ENCODE assay signal across 34 cellular contexts in the genomic region with DNA sequence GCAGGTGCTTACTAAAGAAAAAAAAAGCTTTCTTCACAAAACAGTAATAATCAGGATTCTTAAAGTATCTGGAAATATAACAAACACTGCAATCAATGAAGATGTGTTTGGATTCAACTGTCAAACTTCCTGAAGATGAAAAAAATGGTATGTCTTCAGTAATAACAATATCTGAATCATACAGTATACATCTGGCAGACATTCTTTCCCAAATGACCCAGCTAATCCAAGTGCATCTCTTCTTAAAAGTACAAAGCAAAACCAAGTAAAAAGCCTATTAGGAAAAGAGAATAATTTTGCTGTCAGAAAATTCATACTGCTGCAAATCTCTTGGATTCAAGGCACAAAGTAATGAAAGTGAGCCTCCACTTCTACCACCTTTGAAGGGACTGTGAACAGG.
DNase-seq lines count a peak whose midpoint lies in the region; ATAC-seq and TF ChIP-seq lines count a peak whose summit lies in the region.
"Had no signal": no experiment of that assay in that cellular context is flagged by ENCODE, and none has a peak within 500 bp of the region (broad histone marks: within the 10 kb centered on the region; RNA-seq: fewer than 3 reads in every experiment).

No MANE protein-coding gene starts in this region.

- DNase-seq in HS-5 (ENCODE audit: low read depth) (peak; percentile 3), amniotic epithelial cell (ENCODE audit: low read depth) (peak; percentile 27), fibroblast of villous mesenchyme (ENCODE audit: low read depth) (peak; percentile 65), transverse colon (no peak), COLO668 (lab: John Stamatoyannopoulos, UW; ENCODE audit: unreplicated experiment) (no peak)
- no peak for DNase-seq in stimulated activated CD4-positive, alpha-beta T cell treated with anti-CD3 and anti-CD28 coated beads, Interleukin-4, amount 100 ng/mL, for 1 hour
- DNase-seq: activated CD4-positive, alpha-beta T cell treated with anti-CD3 and anti-CD28 coated beads for 48 hours; activated CD8-positive, alpha-beta memory T cell treated with anti-CD3 and anti-CD28 coated beads for 24 hours; activated effector memory CD4-positive, alpha-beta T cell treated with Interleukin-2 at 50 U/mL for 16 hours; activated T-cell treated with anti-CD3 and anti-CD28 coated beads, Interleukin-2, amount 50 U/mL, for 1 hour; anterior cingulate cortex; Calu3; cortex of kidney; DMS79 treated with DMSO at 0.1 percent for 48 hours; effector memory CD8-positive, alpha-beta T cell; erythroblast; gastrocnemius medialis; lower lobe of right lung; MV-4-11; natural killer cell; NCI-H146; NCI-H446 treated with DMSO at 0.1 percent for 48 hours; NCI-H774; occipital lobe; SHP77 treated with DMSO at 0.1 percent for 48 hours; T1000; upper lobe of right lung had no signal

- no peak overlapping the region for H3K4me3 ChIP-seq in fibroblast of villous mesenchyme (ENCODE audit: low read depth, low read length)
- H3K4me3 ChIP-seq in transverse colon = no peak overlapping the region
- H3K4me3 ChIP-seq: cardiac muscle cell, gastrocnemius medialis, hepatocyte, lower lobe of right lung, prostate gland, upper lobe of right lung had no signal

- H3K36me3 ChIP-seq in transverse colon = no peaks in the 10 kb centered on the region
- H3K36me3 ChIP-seq: cardiac muscle cell, gastrocnemius medialis, lower lobe of right lung, prostate gland, upper lobe of right lung had no signal

- H3K27me3 ChIP-seq in transverse colon = no peaks in the 10 kb centered on the region
- H3K27me3 ChIP-seq: gastrocnemius medialis, hepatocyte, upper lobe of right lung had no signal

- no peak for TF ChIP-seq EP300 in transverse colon (IDR thresholded peaks at IDR 0.05; ENCODE audit: low read depth)

- TF ChIP-seq CTCF in fibroblast of villous mesenchyme (IDR thresholded peaks at IDR 0.05; ENCODE audit: insufficient read depth, low read depth, low read length) (no peak), transverse colon (IDR thresholded peaks at IDR 0.05) (no peak)

- TF ChIP-seq POLR2A in transverse colon (IDR thresholded peaks at IDR 0.05) = no peak

- H3K27ac ChIP-seq in transverse colon = peak overlapping the region in 3 of 4 donors; percentile 4 to 43 (median 15)
- H3K27ac ChIP-seq: cardiac muscle cell, gastrocnemius medialis, hepatocyte, lower lobe of right lung, prostate gland, upper lobe of right lung had no signal

- ATAC-seq in GM18909 (IDR thresholded peaks at IDR 0.05; ENCODE audit: poor library complexity, unreplicated experiment) = no peak
- ATAC-seq: effector memory CD8-positive, alpha-beta T cell; gastrocnemius medialis; lower lobe of right lung; natural killer cell; Panc1; sciatic nerve; stimulated activated memory B cell treated with anti-CD40 and anti-IgM and Interleukin-4, amounts not matched to agents 10 μg/mL and 1 μg/mL and 100 μg/mL, for 72 hours; upper lobe of right lung had no signal

- in situ Hi-C loops in transverse colon (cut with MboI; ENCODE audit: low pct_ligation_motif_present in 1 of 4, low pct_unique_long_range_greater_than_20kb in 1 of 4, low sequenced_read_pairs in 3 of 4) = no loop called here

- H3K9me3 ChIP-seq in transverse colon = no peaks in the 10 kb centered on the region
- H3K9me3 ChIP-seq: gastrocnemius medialis, lower lobe of right lung, prostate gland, upper lobe of right lung had no signal

- H3K4me1 ChIP-seq in transverse colon = peaks cover 0 to 15% (median 2%) of the 10 kb centered on the region in 4 donors
- H3K4me1 ChIP-seq: gastrocnemius medialis, lower lobe of right lung, prostate gland, upper lobe of right lung had no signal

- intact Hi-C loops in transverse colon (cut with DNase I; ENCODE audit: low total_unique reads) = no loop called here

Comparison
In these comparisons a context has a peak if more than half of its experiments do, and no peak if none do; other contexts are left out.
1. DNase-seq: peak in HS-5 (single experiment), amniotic epithelial cell (single experiment) and fibroblast of villous mesenchyme (single experiment); none in transverse colon (single experiment), COLO668 (single experiment) and stimulated activated CD4-positive, alpha-beta T cell treated with anti-CD3 and anti-CD28 coated beads, Interleukin-4, amount 100 ng/mL, for 1 hour (single experiment).